28 cellular contexts compared by ENCODE assay signal in the genomic region with DNA sequence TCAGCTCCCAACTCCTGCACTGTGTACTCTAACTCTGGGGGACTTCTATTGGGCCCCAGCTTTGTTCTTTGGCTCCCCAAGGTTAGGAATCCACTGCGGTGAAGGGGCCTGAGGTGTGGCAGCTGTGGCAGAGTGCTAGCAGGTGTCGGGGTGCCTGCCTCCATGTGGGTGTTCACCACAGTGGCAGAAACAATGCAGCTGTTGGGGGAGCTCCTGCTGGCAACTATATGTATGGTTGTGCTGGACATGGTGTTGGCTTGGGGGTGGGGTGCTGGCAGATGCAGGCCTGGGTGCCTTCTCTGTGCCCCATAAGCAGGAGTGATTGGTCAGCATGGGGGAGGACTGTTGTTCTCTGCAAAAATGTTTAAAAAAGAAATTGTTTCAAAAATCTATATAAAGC.
"Had no signal": no experiment of that assay in that cellular context is flagged by ENCODE, and none has a peak within 500 bp of the region (broad histone marks: within the 10 kb centered on the region; RNA-seq: fewer than 3 reads in every experiment).

No MANE protein-coding gene starts in this region.

- H3K36me3 ChIP-seq: brain microvascular endothelial cell, SJCRH30, WERI-Rb-1 had no signal

- H3K4me3 Mint-ChIP-seq: activated CD4-positive, alpha-beta T cell treated with anti-CD3 and anti-CD28 coated beads for 36 hours; activated CD4-positive, alpha-beta T cell treated with anti-CD3 and anti-CD28 coated beads, Interleukin-2, amount 10 ng/mL, durations not matched to agents 7 days and 5 days; activated T-cell treated with anti-CD3 and anti-CD28 coated beads, Interleukin-2, amount 50 U/mL, for 72 hours; activated T-helper 17 cell treated with anti-CD3 and anti-CD28 coated beads, Interleukin-2, amount 50 U/mL, for 72 hours had no signal

- H3K4me1 Mint-ChIP-seq: activated CD4-positive, alpha-beta T cell treated with anti-CD3 and anti-CD28 coated beads for 36 hours; activated CD4-positive, alpha-beta T cell treated with anti-CD3 and anti-CD28 coated beads, Interleukin-2, amount 10 ng/mL, durations not matched to agents 7 days and 5 days; activated T-helper 17 cell treated with anti-CD3 and anti-CD28 coated beads, Interleukin-2, amount 50 U/mL, for 72 hours had no signal

- H3K27me3 ChIP-seq: brain microvascular endothelial cell, SJCRH30 had no signal

- H3K27ac ChIP-seq: brain microvascular endothelial cell, SJCRH30, SK-N-MC, WERI-Rb-1 had no signal

- H3K27me3 Mint-ChIP-seq: activated CD4-positive, alpha-beta T cell treated with anti-CD3 and anti-CD28 coated beads for 36 hours had no signal

- H3K9me3 Mint-ChIP-seq: activated T-helper 17 cell treated with anti-CD3 and anti-CD28 coated beads, Interleukin-2, amount 50 U/mL, for 72 hours had no signal

- DNase-seq: activated CD4-positive, alpha-beta T cell treated with anti-CD3 and anti-CD28 coated beads for 36 hours; activated CD4-positive, alpha-beta T cell treated with anti-CD3 and anti-CD28 coated beads, Interleukin-2, amount 10 ng/mL, durations not matched to agents 7 days and 5 days; activated CD4-positive, alpha-beta T cell treated with anti-CD3 and anti-CD28 coated beads, Interleukin-2, amount 50 U/mL, for 48 hours; activated effector memory CD4-positive, alpha-beta T cell treated with anti-CD3 and anti-CD28 coated beads, Interleukin-2, amount 50 U/mL, for 16 hours; activated naive CD4-positive, alpha-beta T cell; activated naive CD4-positive, alpha-beta T cell treated with anti-CD3 and anti-CD28 coated beads, Interleukin-2, amount 50 U/mL, for 16 hours; activated T-cell treated with anti-CD3 and anti-CD28 coated beads, Interleukin-2, amount 50 U/mL, for 1 hour; activated T-cell treated with anti-CD3 and anti-CD28 coated beads, Interleukin-2, amount 50 U/mL, for 72 hours; amniotic stem cell; aorta; brain microvascular endothelial cell; central memory CD4-positive, alpha-beta T cell; NCI-H1105; NCI-H1417 treated with DMSO at 0.1 percent for 48 hours; NCI-H187 treated with DMSO at 0.1 percent for 48 hours; NCI-H2081; NCI-H226; NCI-H446 treated with DMSO at 0.1 percent for 48 hours; NCI-H524; NCI-H69; NCI-H82; SHP77; T1000; WERI-Rb-1 had no signal

- H3K4me3 ChIP-seq: SJCRH30, SK-N-MC had no signal

- ATAC-seq: activated CD4-positive, alpha-beta T cell treated with anti-CD3 and anti-CD28 coated beads for 36 hours; activated T-cell treated with anti-CD3 and anti-CD28 coated beads, Interleukin-2, amount 50 U/mL, for 72 hours; activated T-helper 17 cell treated with anti-CD3 and anti-CD28 coated beads, Interleukin-2, amount 50 U/mL, for 72 hours; Panc1 had no signal

- H3K27ac Mint-ChIP-seq: activated CD4-positive, alpha-beta T cell treated with anti-CD3 and anti-CD28 coated beads for 36 hours; activated CD4-positive, alpha-beta T cell treated with anti-CD3 and anti-CD28 coated beads, Interleukin-2, amount 10 ng/mL, durations not matched to agents 7 days and 5 days; activated T-cell treated with anti-CD3 and anti-CD28 coated beads, Interleukin-2, amount 50 U/mL, for 72 hours; activated T-helper 17 cell treated with anti-CD3 and anti-CD28 coated beads, Interleukin-2, amount 50 U/mL, for 72 hours had no signal
